Comparison of ENCODE assay signal across 1 cellular context in genomic region chr6:95545226-95545625, GRCh38.
TF ChIP-seq lines count a peak whose summit lies in the region.

No MANE protein-coding gene starts in this region.

TF ChIP-seq in GM23338, 12 proteins besides CTCF, POLR2A, EP300 and RAD21 (continued from another document):
- TF ChIP-seq ZNF462 (CRISPR knock-in tag; IDR thresholded peaks at IDR 0.05), result no peak
